8 cellular contexts compared by ENCODE assay signal in genomic region chr19:13850910-13851753, GRCh38. TPM values are rescaled to one million over a fixed set of nuclear protein-coding genes. Genes with fewer than 3 reads are reported as not detected.
DNase-seq lines count a peak whose midpoint lies in the region; ATAC-seq and TF ChIP-seq lines count a peak whose summit lies in the region.

No MANE protein-coding gene starts in this region.

- H3K27ac Mint-ChIP-seq in progenitor cell of endocrine pancreas: peak overlapping the region; percentile 97

- no peaks in the 10 kb centered on the region for H3K36me3 Mint-ChIP-seq in progenitor cell of endocrine pancreas (ENCODE audit: insufficient read depth)

- DNase-seq in GM04504 (ENCODE audit: low read depth) (peak; percentile 84), SK-MEL-5 (ENCODE audit: low read depth, low spot score) (peak; percentile 69), anterior cingulate cortex (lab: John Stamatoyannopoulos, UW) (peak in 39 of 58 donors; percentile 11 to 90 (median 46)), left cardiac atrium (peak; percentile 92), progenitor cell of endocrine pancreas (ENCODE audit: low spot score, unreplicated experiment) (no peak), GM19238 (ENCODE audit: insufficient read length, low spot score) (no peak)

- H3K4me3 Mint-ChIP-seq in progenitor cell of endocrine pancreas (ENCODE audit: low read depth): peak overlapping the region; percentile 37

- intact Hi-C loops in left cardiac atrium (cut with DNase I): loop anchor here in 1 of 2 donors (10.0 kb wide), 1 partner anchor 796 kb away; no protein-coding TSS in a partner anchor

- no peak for TF ChIP-seq CTCF in progenitor cell of endocrine pancreas (IDR thresholded peaks at IDR 0.05; ENCODE audit: unreplicated experiment)

- ATAC-seq in left cardiac atrium: peak; percentile 32 to 66
- ATAC-seq in HG02610 (IDR thresholded peaks at IDR 0.05; ENCODE audit: unreplicated experiment): no peak
- ATAC-seq in HG03432 (IDR thresholded peaks at IDR 0.05; ENCODE audit: unreplicated experiment): no peak

- no peaks in the 10 kb centered on the region for H3K9me3 Mint-ChIP-seq in progenitor cell of endocrine pancreas (ENCODE audit: low read depth)

- peaks cover 19% of the 10 kb centered on the region for H3K4me1 Mint-ChIP-seq in progenitor cell of endocrine pancreas (ENCODE audit: low read depth)

- in situ Hi-C loops in SK-MEL-5 (cut with HindIII; ENCODE audit: low pct_unique_long_range_greater_than_20kb, low sequenced_read_pairs): no loop called here

- H3K27me3 Mint-ChIP-seq in progenitor cell of endocrine pancreas: no peaks in the 10 kb centered on the region

RNA-seq across cellular contexts. Expression of gene NANOS3, which starts 25.8 kb away (rescaled TPM):
- not detected in 2 replicates for total RNA-seq in SK-MEL-5 (2014; rRNA removed; shearing (Covaris generic))
- not detected in 2 replicates for polyA plus RNA-seq in SK-MEL-5 (2015; cell fraction: cytosol; rRNA removed)
- polyA plus RNA-seq in SK-MEL-5 (2015; cell fraction: nucleus; rRNA removed): not detected in 2 replicates
- total RNA-seq in left cardiac atrium (1 to 10 TPM; 1.0 to 1.2 TPM), progenitor cell of endocrine pancreas (9.5 and 10.5 TPM in 2 replicates)

RNA-seq across cellular contexts. Expression of gene BRME1, which starts 54.8 kb away (rescaled TPM):
- 0.56 and 1.1 TPM in 2 replicates for total RNA-seq in SK-MEL-5 (2014; rRNA removed; shearing (Covaris generic))
- 1.1 and 1.6 TPM in 2 replicates for polyA plus RNA-seq in SK-MEL-5 (2015; cell fraction: cytosol; rRNA removed)
- polyA plus RNA-seq in SK-MEL-5 (2015; cell fraction: nucleus; rRNA removed): 4.0 and 5.4 TPM in 2 replicates
- total RNA-seq in left cardiac atrium (1 to 10 TPM in 1 of 2 donors, under 1 TPM in 1; 0.62 to 1.1 TPM), progenitor cell of endocrine pancreas (6.1 and 8.9 TPM in 2 replicates)

RNA-seq across cellular contexts. Expression of gene CC2D1A, which starts 54.9 kb away (rescaled TPM):
- total RNA-seq in SK-MEL-5 (2014; rRNA removed; shearing (Covaris generic)): 10.5 and 11.0 TPM in 2 replicates
- polyA plus RNA-seq in SK-MEL-5 (2015; cell fraction: cytosol; rRNA removed): 22.1 and 22.6 TPM in 2 replicates
- polyA plus RNA-seq in SK-MEL-5 (2015; cell fraction: nucleus; rRNA removed): 46.5 and 70.2 TPM in 2 replicates
- total RNA-seq in left cardiac atrium (10 to 100 TPM; 19.4 to 20.5 TPM), progenitor cell of endocrine pancreas (69.4 and 74.0 TPM in 2 replicates)

RNA-seq across cellular contexts. Expression of gene ZSWIM4, which starts 55.9 kb away (rescaled TPM):
- total RNA-seq in SK-MEL-5 (2014; rRNA removed; shearing (Covaris generic)): 1.3 and 1.4 TPM in 2 replicates
- polyA plus RNA-seq in SK-MEL-5 (2015; cell fraction: cytosol; rRNA removed): 5.9 and 8.7 TPM in 2 replicates
- polyA plus RNA-seq in SK-MEL-5 (2015; cell fraction: nucleus; rRNA removed): 3.6 and 4.3 TPM in 2 replicates
- total RNA-seq in left cardiac atrium (1 to 10 TPM; 3.4 to 7.3 TPM), progenitor cell of endocrine pancreas (30.9 and 34.6 TPM in 2 replicates)

Comparison
In these comparisons a context has a peak if more than half of its experiments do, and no peak if none do; other contexts are left out.
1. DNase-seq: peak in GM04504 (single experiment), SK-MEL-5 (single experiment), anterior cingulate cortex (39 of 58) and left cardiac atrium (single experiment); none in progenitor cell of endocrine pancreas (single experiment) and GM19238 (single experiment).
2. ATAC-seq: peak in left cardiac atrium (2 of 2); none in HG02610 (single experiment) and HG03432 (single experiment).